In the genomic region with DNA sequence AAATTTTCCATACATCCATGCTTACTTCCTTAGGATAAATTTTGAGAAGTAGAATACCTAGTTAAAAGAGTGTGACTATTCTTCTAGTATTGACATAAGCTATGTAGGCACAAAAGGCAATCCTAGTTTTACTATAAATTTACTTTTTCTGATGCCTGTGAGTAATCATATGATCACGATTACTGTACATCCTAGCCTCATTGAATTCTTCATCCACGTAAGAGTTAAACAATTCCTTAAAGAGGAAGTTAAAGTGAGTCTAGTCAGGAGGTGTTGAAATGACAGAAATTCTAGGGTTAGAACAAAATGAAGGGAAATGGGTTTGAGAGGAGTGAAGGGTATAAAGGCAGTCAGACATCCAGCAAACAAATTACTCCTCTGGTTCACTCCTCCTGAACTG, we compare ENCODE assay signal across 19 cellular contexts. TPM values are rescaled to one million over a fixed set of nuclear protein-coding genes. Genes with fewer than 3 reads are reported as not detected.
DNase-seq lines count a peak whose midpoint lies in the region; ATAC-seq and TF ChIP-seq lines count a peak whose summit lies in the region.
"Had no signal": no experiment of that assay in that cellular context is flagged by ENCODE, and none has a peak within 500 bp of the region (broad histone marks: within the 10 kb centered on the region; RNA-seq: fewer than 3 reads in every experiment).

Gene ACOD1, plus strand, starts transcription at position 373 of the 400 bp plus-strand sequence. CDS start 48 bp downstream, outside the sequence.

- H3K4me3 ChIP-seq in neutrophil (ENCODE audit: low read depth in 1 of 2, low read length in 1 of 2) = no peak within 1 kb of the TSS

- no peak within 1 kb of the TSS for H3K4me3 Mint-ChIP-seq in activated T-cell treated with anti-CD3 and anti-CD28 coated beads, Interleukin-2, amount 50 U/mL, for 72 hours
- H3K4me3 Mint-ChIP-seq: B cell had no signal

- peak within 1 kb of the TSS; percentile 38 for H3K27ac ChIP-seq in neutrophil

- ATAC-seq in activated T-cell treated with anti-CD3 and anti-CD28 coated beads, Interleukin-2, amount 50 U/mL, for 72 hours (replicated peaks in 1 of 2) = no peak
- ATAC-seq in SK-N-SH treated with all-trans-retinoic acid at 6 μM for 48 hours = no peak
- ATAC-seq: HCT116, Right ventricle myocardium inferior had no signal

- peaks cover 15% of the 10 kb centered on the region for H3K27me3 ChIP-seq in neutrophil

- peak; percentile 66 for DNase-seq in HCEC 1CT
- DNase-seq in NOMO-1 treated with DMSO at 0.1 percent for 48 hours (lab: John Stamatoyannopoulos, UW; ENCODE audit: unreplicated experiment) = peak; percentile 87
- DNase-seq in SKM-1 (lab: John Stamatoyannopoulos, UW; ENCODE audit: unreplicated experiment) = peak; percentile 43
- DNase-seq in activated T-cell treated with anti-CD3 and anti-CD28 coated beads, Interleukin-2, amount 50 U/mL, for 72 hours = no peak
- DNase-seq in NCI-H1105 treated with DMSO at 0.1 percent for 48 hours (lab: John Stamatoyannopoulos, UW) = no peak
- DNase-seq: ACHN, DMS153, EL, IMR-90, NCI-H1092, NCI-H1694 treated with DMSO at 0.1 percent for 48 hours, NCI-H774, SW 1271 had no signal

- no peaks in the 10 kb centered on the region for H3K36me3 ChIP-seq in neutrophil

- no peak within 1 kb of the TSS for H3K27ac Mint-ChIP-seq in activated T-cell treated with anti-CD3 and anti-CD28 coated beads, Interleukin-2, amount 50 U/mL, for 72 hours
- H3K27ac Mint-ChIP-seq: B cell had no signal

- H3K9me3 Mint-ChIP-seq in activated T-cell treated with anti-CD3 and anti-CD28 coated beads, Interleukin-2, amount 50 U/mL, for 72 hours = peaks cover 0 to 3% of the 10 kb centered on the region in 2 donors

- H3K4me1 ChIP-seq in neutrophil (ENCODE audit: control insufficient read depth in 1 of 2, insufficient read depth in 1 of 2, low read depth in 1 of 2, low read length in 1 of 2) = peaks cover 28 to 33% of the 10 kb centered on the region in 2 experiments

- peaks cover 8% of the 10 kb centered on the region for H3K27me3 Mint-ChIP-seq in activated T-cell treated with anti-CD3 and anti-CD28 coated beads, Interleukin-2, amount 50 U/mL, for 72 hours (ENCODE audit: low read depth)

- no peaks in the 10 kb centered on the region for H3K36me3 Mint-ChIP-seq in activated T-cell treated with anti-CD3 and anti-CD28 coated beads, Interleukin-2, amount 50 U/mL, for 72 hours (ENCODE audit: insufficient read depth in 2 of 2)

- TF ChIP-seq CTCF in neutrophil (IDR thresholded peaks at IDR 0.05) = no peak

- no peaks in the 10 kb centered on the region for H3K4me1 Mint-ChIP-seq in activated T-cell treated with anti-CD3 and anti-CD28 coated beads, Interleukin-2, amount 50 U/mL, for 72 hours (ENCODE audit: low read depth)
- H3K4me1 Mint-ChIP-seq: B cell had no signal

- H3K9me3 ChIP-seq in neutrophil = no peaks in the 10 kb centered on the region

TF ChIP-seq in SK-N-SH treated with all-trans-retinoic acid at 6 μM for 48 hours, 23 proteins besides CTCF, POLR2A, EP300 and RAD21:
- TF ChIP-seq RARB (CRISPR knock-in tag; IDR thresholded peaks at IDR 0.05) (no peak), ZNF565 (CRISPR knock-in tag; conservative IDR thresholded peaks at IDR 0.05; ENCODE audit: low read depth) (no peak), ESRRG (CRISPR knock-in tag; IDR thresholded peaks at IDR 0.05) (no peak), ZFP3 (CRISPR knock-in tag; IDR thresholded peaks at IDR 0.05) (no peak), OSR1 (CRISPR knock-in tag; IDR thresholded peaks at IDR 0.05) (no peak), SNAI2 (CRISPR knock-in tag; IDR thresholded peaks at IDR 0.05) (no peak), CSDC2 (CRISPR knock-in tag; IDR thresholded peaks at IDR 0.05) (no peak), TCF4 (CRISPR knock-in tag; IDR thresholded peaks at IDR 0.05; ENCODE audit: borderline replicate concordance) (no peak), BACH2 (CRISPR knock-in tag; IDR thresholded peaks at IDR 0.05; ENCODE audit: borderline replicate concordance) (no peak), ARNTL (CRISPR knock-in tag; IDR thresholded peaks at IDR 0.05; ENCODE audit: borderline replicate concordance, low read depth) (no peak), ZNF8 (CRISPR knock-in tag; IDR thresholded peaks at IDR 0.05) (no peak), TOX (CRISPR knock-in tag; IDR thresholded peaks at IDR 0.05; ENCODE audit: borderline replicate concordance) (no peak), ISL1 (CRISPR knock-in tag; IDR thresholded peaks at IDR 0.05) (no peak), ZFP30 (CRISPR knock-in tag; IDR thresholded peaks at IDR 0.05) (no peak), ZNF70 (CRISPR knock-in tag; IDR thresholded peaks at IDR 0.05) (no peak), PPARA (CRISPR knock-in tag; IDR thresholded peaks at IDR 0.05; ENCODE audit: borderline replicate concordance) (no peak)
- TF ChIP-seq, protein P1, sequence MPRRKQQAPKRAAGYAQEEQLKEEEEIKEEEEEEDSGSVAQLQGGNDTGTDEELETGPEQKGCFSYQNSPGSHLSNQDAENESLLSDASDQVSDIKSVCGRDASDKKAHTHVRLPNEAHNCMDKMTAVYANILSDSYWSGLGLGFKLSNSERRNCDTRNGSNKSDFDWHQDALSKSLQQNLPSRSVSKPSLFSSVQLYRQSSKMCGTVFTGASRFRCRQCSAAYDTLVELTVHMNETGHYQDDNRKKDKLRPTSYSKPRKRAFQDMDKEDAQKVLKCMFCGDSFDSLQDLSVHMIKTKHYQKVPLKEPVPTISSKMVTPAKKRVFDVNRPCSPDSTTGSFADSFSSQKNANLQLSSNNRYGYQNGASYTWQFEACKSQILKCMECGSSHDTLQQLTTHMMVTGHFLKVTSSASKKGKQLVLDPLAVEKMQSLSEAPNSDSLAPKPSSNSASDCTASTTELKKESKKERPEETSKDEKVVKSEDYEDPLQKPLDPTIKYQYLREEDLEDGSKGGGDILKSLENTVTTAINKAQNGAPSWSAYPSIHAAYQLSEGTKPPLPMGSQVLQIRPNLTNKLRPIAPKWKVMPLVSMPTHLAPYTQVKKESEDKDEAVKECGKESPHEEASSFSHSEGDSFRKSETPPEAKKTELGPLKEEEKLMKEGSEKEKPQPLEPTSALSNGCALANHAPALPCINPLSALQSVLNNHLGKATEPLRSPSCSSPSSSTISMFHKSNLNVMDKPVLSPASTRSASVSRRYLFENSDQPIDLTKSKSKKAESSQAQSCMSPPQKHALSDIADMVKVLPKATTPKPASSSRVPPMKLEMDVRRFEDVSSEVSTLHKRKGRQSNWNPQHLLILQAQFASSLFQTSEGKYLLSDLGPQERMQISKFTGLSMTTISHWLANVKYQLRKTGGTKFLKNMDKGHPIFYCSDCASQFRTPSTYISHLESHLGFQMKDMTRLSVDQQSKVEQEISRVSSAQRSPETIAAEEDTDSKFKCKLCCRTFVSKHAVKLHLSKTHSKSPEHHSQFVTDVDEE (CRISPR knock-in tag; IDR thresholded peaks at IDR 0.05) = no peak
- TF ChIP-seq, protein P2, sequence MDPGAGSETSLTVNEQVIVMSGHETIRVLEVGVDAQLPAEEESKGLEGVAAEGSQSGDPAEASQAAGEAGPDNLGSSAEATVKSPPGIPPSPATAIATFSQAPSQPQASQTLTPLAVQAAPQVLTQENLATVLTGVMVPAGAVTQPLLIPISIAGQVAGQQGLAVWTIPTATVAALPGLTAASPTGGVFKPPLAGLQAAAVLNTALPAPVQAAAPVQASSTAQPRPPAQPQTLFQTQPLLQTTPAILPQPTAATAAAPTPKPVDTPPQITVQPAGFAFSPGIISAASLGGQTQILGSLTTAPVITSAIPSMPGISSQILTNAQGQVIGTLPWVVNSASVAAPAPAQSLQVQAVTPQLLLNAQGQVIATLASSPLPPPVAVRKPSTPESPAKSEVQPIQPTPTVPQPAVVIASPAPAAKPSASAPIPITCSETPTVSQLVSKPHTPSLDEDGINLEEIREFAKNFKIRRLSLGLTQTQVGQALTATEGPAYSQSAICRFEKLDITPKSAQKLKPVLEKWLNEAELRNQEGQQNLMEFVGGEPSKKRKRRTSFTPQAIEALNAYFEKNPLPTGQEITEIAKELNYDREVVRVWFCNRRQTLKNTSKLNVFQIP (CRISPR knock-in tag; IDR thresholded peaks at IDR 0.05; ENCODE audit: borderline replicate concordance, low read depth) = no peak
- TF ChIP-seq, protein P3, sequence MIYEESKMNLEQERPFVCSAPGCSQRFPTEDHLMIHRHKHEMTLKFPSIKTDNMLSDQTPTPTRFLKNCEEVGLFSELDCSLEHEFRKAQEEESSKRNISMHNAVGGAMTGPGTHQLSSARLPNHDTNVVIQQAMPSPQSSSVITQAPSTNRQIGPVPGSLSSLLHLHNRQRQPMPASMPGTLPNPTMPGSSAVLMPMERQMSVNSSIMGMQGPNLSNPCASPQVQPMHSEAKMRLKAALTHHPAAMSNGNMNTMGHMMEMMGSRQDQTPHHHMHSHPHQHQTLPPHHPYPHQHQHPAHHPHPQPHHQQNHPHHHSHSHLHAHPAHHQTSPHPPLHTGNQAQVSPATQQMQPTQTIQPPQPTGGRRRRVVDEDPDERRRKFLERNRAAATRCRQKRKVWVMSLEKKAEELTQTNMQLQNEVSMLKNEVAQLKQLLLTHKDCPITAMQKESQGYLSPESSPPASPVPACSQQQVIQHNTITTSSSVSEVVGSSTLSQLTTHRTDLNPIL (CRISPR knock-in tag; IDR thresholded peaks at IDR 0.05; ENCODE audit: low read depth) = no peak
- TF ChIP-seq, protein P4, sequence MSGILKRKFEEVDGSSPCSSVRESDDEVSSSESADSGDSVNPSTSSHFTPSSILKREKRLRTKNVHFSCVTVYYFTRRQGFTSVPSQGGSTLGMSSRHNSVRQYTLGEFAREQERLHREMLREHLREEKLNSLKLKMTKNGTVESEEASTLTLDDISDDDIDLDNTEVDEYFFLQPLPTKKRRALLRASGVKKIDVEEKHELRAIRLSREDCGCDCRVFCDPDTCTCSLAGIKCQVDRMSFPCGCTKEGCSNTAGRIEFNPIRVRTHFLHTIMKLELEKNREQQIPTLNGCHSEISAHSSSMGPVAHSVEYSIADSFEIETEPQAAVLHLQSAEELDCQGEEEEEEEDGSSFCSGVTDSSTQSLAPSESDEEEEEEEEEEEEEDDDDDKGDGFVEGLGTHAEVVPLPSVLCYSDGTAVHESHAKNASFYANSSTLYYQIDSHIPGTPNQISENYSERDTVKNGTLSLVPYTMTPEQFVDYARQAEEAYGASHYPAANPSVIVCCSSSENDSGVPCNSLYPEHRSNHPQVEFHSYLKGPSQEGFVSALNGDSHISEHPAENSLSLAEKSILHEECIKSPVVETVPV (CRISPR knock-in tag; IDR thresholded peaks at IDR 0.05) = no peak

RNA-seq across cellular contexts. Expression of gene ACOD1, which starts in this region (rescaled TPM):
- total RNA-seq in activated T-cell treated with anti-CD3 and anti-CD28 coated beads, Interleukin-2, amount 50 U/mL, for 72 hours = not detected
- total RNA-seq: B cell, IMR-90, NCI-H460, Right ventricle myocardium inferior had no signal

Comparison
In these comparisons a context has a peak if more than half of its experiments do, and no peak if none do; other contexts are left out.
1. DNase-seq: peak in HCEC 1CT (single experiment), NOMO-1 treated with DMSO at 0.1 percent for 48 hours (single experiment) and SKM-1 (single experiment); none in activated T-cell treated with anti-CD3 and anti-CD28 coated beads, Interleukin-2, amount 50 U/mL, for 72 hours (0 of 2) and NCI-H1105 treated with DMSO at 0.1 percent for 48 hours (single experiment).